ENCODE assay signal across 1 cellular context in genomic region chr17:7496470-7497227, GRCh38.
TF ChIP-seq lines count a peak whose summit lies in the region.

No MANE protein-coding gene starts in this region.

TF ChIP-seq in HepG2, 621 proteins besides CTCF, POLR2A, EP300 and RAD21:
- TF ChIP-seq GABPB1 (CRISPR knock-in tag; IDR thresholded peaks at IDR 0.05), result no peak
- TF ChIP-seq TP53 (CRISPR knock-in tag; conservative IDR thresholded peaks at IDR 0.05), result no peak
- TF ChIP-seq ZNF230 (CRISPR knock-in tag; IDR thresholded peaks at IDR 0.05), result no peak
- TF ChIP-seq ZNF329 (CRISPR knock-in tag; IDR thresholded peaks at IDR 0.05; ENCODE audit: low read depth), result no peak
- TF ChIP-seq TFDP1 (CRISPR knock-in tag; IDR thresholded peaks at IDR 0.05; ENCODE audit: borderline replicate concordance), result no peak
- TF ChIP-seq REST (IDR thresholded peaks at IDR 0.05; ENCODE audit: borderline replicate concordance in 1 of 2, low read depth in 1 of 2, low read length in 2 of 2), result no peak
- TF ChIP-seq ZNF121 (CRISPR knock-in tag; IDR thresholded peaks at IDR 0.05), result no peak
- TF ChIP-seq ZSCAN31 (CRISPR knock-in tag; IDR thresholded peaks at IDR 0.05; ENCODE audit: low read depth), result no peak
- no peak for TF ChIP-seq SMYD3 (CRISPR knock-in tag; IDR thresholded peaks at IDR 0.05)
- TF ChIP-seq ZNF558 (CRISPR knock-in tag; IDR thresholded peaks at IDR 0.05; ENCODE audit: borderline replicate concordance), result no peak
- no peak for TF ChIP-seq NR2C2 (CRISPR knock-in tag; IDR thresholded peaks at IDR 0.05; ENCODE audit: borderline replicate concordance)
- no peak for TF ChIP-seq PATZ1 (CRISPR knock-in tag; IDR thresholded peaks at IDR 0.05)
- no peak for TF ChIP-seq ZBTB44 (CRISPR knock-in tag; IDR thresholded peaks at IDR 0.05)
- TF ChIP-seq ZNF530 (CRISPR knock-in tag; IDR thresholded peaks at IDR 0.05; ENCODE audit: low read depth), result no peak
- TF ChIP-seq SP1 (IDR thresholded peaks at IDR 0.05), result no peak
- no peak for TF ChIP-seq SP1 (CRISPR knock-in tag; IDR thresholded peaks at IDR 0.05)
- no peak for TF ChIP-seq HOXA5 (CRISPR knock-in tag; IDR thresholded peaks at IDR 0.05)
